8 cellular contexts compared by ENCODE assay signal in the genomic region with DNA sequence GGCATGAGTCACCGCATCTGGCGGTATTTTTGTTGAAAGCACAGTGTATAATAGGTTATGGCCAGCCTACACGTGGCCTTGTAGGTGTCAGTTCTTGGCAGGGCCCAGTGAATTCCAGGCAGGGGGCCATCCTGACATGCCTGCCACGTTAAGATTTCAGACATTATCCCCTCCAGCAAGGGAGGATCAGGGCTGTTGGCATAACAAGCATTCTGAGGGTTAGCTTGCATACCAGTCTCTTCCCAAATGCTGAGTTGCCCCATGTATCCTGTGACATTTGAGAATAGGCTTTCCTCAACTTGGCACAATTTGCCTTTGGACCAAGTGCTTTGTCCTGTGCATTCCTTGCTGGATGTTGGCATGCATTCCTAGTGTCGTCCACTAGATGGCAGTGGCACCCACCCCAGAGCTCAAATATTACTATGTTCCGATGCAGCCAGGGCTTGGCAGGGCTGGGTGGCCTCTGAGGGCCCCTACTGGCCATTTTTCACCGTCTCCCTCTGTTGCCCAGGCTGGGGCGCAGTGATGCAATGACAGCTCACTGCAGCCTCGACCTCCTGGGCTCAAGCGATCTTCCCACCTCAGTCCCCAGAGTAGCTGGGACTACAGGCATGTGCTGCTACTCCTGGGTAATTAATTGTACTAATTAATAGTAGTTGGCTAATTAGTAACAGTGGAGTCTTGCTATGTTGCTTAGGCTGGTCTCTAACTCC. TPM values are rescaled to one million over a fixed set of nuclear protein-coding genes. Genes with fewer than 3 reads are reported as not detected.
DNase-seq lines count a peak whose midpoint lies in the region; ATAC-seq lines count a peak whose summit lies in the region.

No MANE protein-coding gene starts in this region.

- H3K79me1 ChIP-seq in mesendoderm (ENCODE audit: low read length): no peaks in the 10 kb centered on the region

- no peak overlapping the region for H4K5ac ChIP-seq in mesendoderm (ENCODE audit: low read length)

- H3K23ac ChIP-seq in mesendoderm (ENCODE audit: low read length): no peak overlapping the region

- no peaks in the 10 kb centered on the region for H3K27me3 Mint-ChIP-seq in activated CD8-positive, alpha-beta T cell treated with anti-CD3 and anti-CD28 coated beads, Interleukin-2, amount 10 ng/mL, durations not matched to agents 7 days and 5 days (ENCODE audit: low read depth)
- peaks cover 0 to 7% of the 10 kb centered on the region in 2 donors for H3K27me3 Mint-ChIP-seq in effector memory CD8-positive, alpha-beta T cell

- ATAC-seq in HG03565 (IDR thresholded peaks at IDR 0.05; ENCODE audit: unreplicated experiment): peak; percentile 61
- peak; percentile 100 for ATAC-seq in activated CD8-positive, alpha-beta T cell treated with anti-CD3 and anti-CD28 coated beads, Interleukin-2, amount 10 ng/mL, durations not matched to agents 7 days and 5 days
- peak; percentile 99 for ATAC-seq in effector memory CD8-positive, alpha-beta T cell (replicated peaks)

- peak overlapping the region; percentile 15 for H2AK5ac ChIP-seq in mesendoderm (ENCODE audit: low read length)

- H3K18ac ChIP-seq in mesendoderm (ENCODE audit: low read length): peak overlapping the region; percentile 62

- no peak overlapping the region for H3K4ac ChIP-seq in mesendoderm (ENCODE audit: low read depth, low read length)

- no peaks in the 10 kb centered on the region for H3K36me3 ChIP-seq in mesendoderm (ENCODE audit: control insufficient read depth, insufficient read depth, low read length)

- H3K4me1 Mint-ChIP-seq in activated CD8-positive, alpha-beta T cell treated with anti-CD3 and anti-CD28 coated beads, Interleukin-2, amount 10 ng/mL, durations not matched to agents 7 days and 5 days (ENCODE audit: low read depth): no peaks in the 10 kb centered on the region
- H3K4me1 Mint-ChIP-seq in effector memory CD8-positive, alpha-beta T cell (ENCODE audit: low read depth in 2 of 2): peaks cover 0 to 3% of the 10 kb centered on the region in 2 donors

- no peak overlapping the region for H2BK15ac ChIP-seq in mesendoderm (replicated peaks; ENCODE audit: low read depth)

- H3K4me3 Mint-ChIP-seq in activated CD8-positive, alpha-beta T cell treated with anti-CD3 and anti-CD28 coated beads, Interleukin-2, amount 10 ng/mL, durations not matched to agents 7 days and 5 days: no peak overlapping the region
- H3K4me3 Mint-ChIP-seq in effector memory CD8-positive, alpha-beta T cell: no peak overlapping the region

- H3K4me1 ChIP-seq in mesendoderm (ENCODE audit: control insufficient read depth, low read depth, low read length): no peaks in the 10 kb centered on the region

- DNase-seq in NCI-H510A treated with DMSO at 0.1 percent for 48 hours (lab: John Stamatoyannopoulos, UW): peak; percentile 1
- no peak for DNase-seq in NCI-H510A (lab: John Stamatoyannopoulos, UW)
- DNase-seq in NOMO-1 treated with DMSO at 0.1 percent for 48 hours (lab: John Stamatoyannopoulos, UW; ENCODE audit: unreplicated experiment): peak; percentile 87
- DNase-seq in activated CD8-positive, alpha-beta T cell treated with anti-CD3 and anti-CD28 coated beads, Interleukin-2, amount 10 ng/mL, durations not matched to agents 7 days and 5 days: peak; percentile 86
- peak; percentile 49 to 63 (median 55) for DNase-seq in effector memory CD8-positive, alpha-beta T cell
- peak; percentile 96 for DNase-seq in mesendoderm
- peak; percentile 25 to 53 for DNase-seq in stimulated activated CD8-positive, alpha-beta memory T cell treated with anti-CD3 and anti-CD28 coated beads, Interleukin-15, amount 100 ng/mL, for 4 hours (ENCODE audit: low read depth in 2 of 2)

- H3K9me3 Mint-ChIP-seq in activated CD8-positive, alpha-beta T cell treated with anti-CD3 and anti-CD28 coated beads, Interleukin-2, amount 10 ng/mL, durations not matched to agents 7 days and 5 days (ENCODE audit: insufficient read depth): no peaks in the 10 kb centered on the region
- no peaks in the 10 kb centered on the region for H3K9me3 Mint-ChIP-seq in effector memory CD8-positive, alpha-beta T cell

- no peak overlapping the region for H3K4me2 ChIP-seq in mesendoderm (ENCODE audit: low read length)

- no CpG with 5 or more reads among the region's 10 CpGs for WGBS in mesendoderm (ENCODE audit: extremely low coverage, insufficient coverage, low lambda C conversion rate)

- peak overlapping the region; percentile 38 for H3K9ac ChIP-seq in mesendoderm (ENCODE audit: low read length)

- H2BK5ac ChIP-seq in mesendoderm (ENCODE audit: low read length): peak overlapping the region; percentile 55

- no peak overlapping the region for H4K8ac ChIP-seq in mesendoderm (ENCODE audit: low read depth, low read length)

- no peaks in the 10 kb centered on the region for H3K36me3 Mint-ChIP-seq in activated CD8-positive, alpha-beta T cell treated with anti-CD3 and anti-CD28 coated beads, Interleukin-2, amount 10 ng/mL, durations not matched to agents 7 days and 5 days (ENCODE audit: low read depth)
- peaks cover 2% of the 10 kb centered on the region for H3K36me3 Mint-ChIP-seq in effector memory CD8-positive, alpha-beta T cell (ENCODE audit: insufficient read depth)

- H3K79me2 ChIP-seq in mesendoderm (ENCODE audit: control insufficient read depth, insufficient read depth, low read length): no peaks in the 10 kb centered on the region

- CTCF ChIA-PET in activated CD8-positive, alpha-beta T cell treated with anti-CD3 and anti-CD28 coated beads, Interleukin-2, amount 10 ng/mL, durations not matched to agents 7 days and 5 days (lab: Charles Lee): interaction anchor here (0.5 to 1.9 kb wide), 28 partner anchors 10 to 597 kb away, joined by 3 to 29 read pairs (median 4); no protein-coding TSS in a partner anchor

- no peak overlapping the region for H2BK120ac ChIP-seq in mesendoderm (ENCODE audit: low read depth, low read length)

- H3K27me3 ChIP-seq in mesendoderm (ENCODE audit: insufficient read depth, low read length, poor library complexity): no peaks in the 10 kb centered on the region

- POLR2A ChIA-PET in activated CD8-positive, alpha-beta T cell treated with anti-CD3 and anti-CD28 coated beads, Interleukin-2, amount 10 ng/mL, durations not matched to agents 7 days and 5 days (lab: Charles Lee): interaction anchor here (0.7 to 1.0 kb wide), 2 partner anchors 8 to 9 kb away, joined by 3 read pairs; no protein-coding TSS in a partner anchor

- no peak overlapping the region for H3K27ac ChIP-seq in mesendoderm (ENCODE audit: low read depth, low read length)

- peak overlapping the region; percentile 73 for H3K56ac ChIP-seq in mesendoderm (ENCODE audit: low read length)

- no peak overlapping the region for H3K4me3 ChIP-seq in mesendoderm (ENCODE audit: low read length)

- no peak overlapping the region for H3K27ac Mint-ChIP-seq in activated CD8-positive, alpha-beta T cell treated with anti-CD3 and anti-CD28 coated beads, Interleukin-2, amount 10 ng/mL, durations not matched to agents 7 days and 5 days
- H3K27ac Mint-ChIP-seq in effector memory CD8-positive, alpha-beta T cell: no peak overlapping the region

RNA-seq across cellular contexts. Expression of a gene that starts 31.2 kb away (rescaled TPM):
- not detected for total RNA-seq in activated CD8-positive, alpha-beta T cell treated with anti-CD3 and anti-CD28 coated beads, Interleukin-2, amount 10 ng/mL, durations not matched to agents 7 days and 5 days
- 1.0 TPM for polyA plus RNA-seq in mesendoderm (2013, experiment 1 of 2)
- 0.95 TPM for polyA plus RNA-seq in mesendoderm (2013, experiment 2 of 2)
